In the genomic region with DNA sequence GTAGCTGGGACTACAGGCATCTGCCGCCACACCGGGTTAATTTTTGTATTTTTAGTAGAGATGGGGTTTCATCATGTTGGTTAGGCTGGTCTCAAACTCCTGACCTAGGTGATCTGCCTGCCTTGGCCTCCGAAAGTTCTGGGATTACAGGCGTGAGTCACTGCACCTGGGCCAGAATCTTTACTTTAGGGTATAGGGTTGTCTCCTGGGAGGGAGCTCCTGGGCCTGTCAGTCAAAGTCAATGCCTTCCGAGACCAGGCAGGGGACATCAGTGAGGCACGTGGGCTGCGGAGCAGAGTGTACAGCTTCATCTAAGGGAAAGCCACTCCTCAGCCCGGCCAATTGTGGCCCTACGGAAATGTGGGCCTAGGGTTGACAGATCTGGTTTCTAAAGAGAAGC, we compare ENCODE assay signal across 1 cellular context.
TF ChIP-seq lines count a peak whose summit lies in the region.

No MANE protein-coding gene starts in this region.

TF ChIP-seq in HEK293T, 16 proteins besides CTCF, POLR2A, EP300 and RAD21 (continued from another document):
- TF ChIP-seq PKNOX1 (IDR thresholded peaks at IDR 0.05): peak; percentile 44
- TF ChIP-seq ELF4 (IDR thresholded peaks at IDR 0.05): no peak
